ENCODE assay signal across 1 cellular context in the genomic region with DNA sequence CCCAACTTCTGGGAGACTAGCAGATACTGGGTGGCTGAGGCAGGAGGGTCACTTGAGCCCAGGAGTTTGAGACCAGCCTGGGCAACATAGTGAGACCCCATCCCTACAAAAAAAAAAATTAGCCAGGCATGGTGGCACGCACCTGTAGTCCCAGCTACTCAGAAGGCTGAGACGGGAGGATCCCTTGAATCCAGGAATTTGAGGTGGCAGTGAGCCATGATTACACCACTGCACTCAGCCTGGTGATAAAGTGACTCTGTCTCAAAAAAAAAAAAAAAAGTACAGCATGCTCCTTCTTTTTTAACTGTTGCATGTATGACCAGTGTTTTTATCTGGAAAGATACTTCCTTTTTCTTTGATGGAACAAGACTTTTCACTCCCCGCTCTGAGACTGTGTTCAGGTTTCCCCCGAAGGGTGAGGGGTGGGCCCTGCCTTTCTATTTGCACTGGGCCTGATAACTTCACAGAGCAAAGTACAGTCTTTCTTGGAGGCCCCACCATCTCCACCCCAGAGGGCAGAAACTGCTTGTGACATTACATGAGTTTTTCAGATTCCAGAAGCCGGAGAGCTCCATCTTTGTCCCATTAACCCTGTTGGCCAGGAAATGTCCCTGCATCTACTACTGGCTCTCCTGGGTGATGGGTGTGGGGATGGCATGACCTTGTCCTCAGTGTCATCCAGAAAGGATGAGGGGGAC.
TF ChIP-seq lines count a peak whose summit lies in the region.

No MANE protein-coding gene starts in this region.

TF ChIP-seq in A549, 52 proteins besides CTCF, POLR2A, EP300 and RAD21 (continued from another document):
- TF ChIP-seq REST (IDR thresholded peaks at IDR 0.05) (no peak), BCL3 (IDR thresholded peaks at IDR 0.05) (no peak), RARB (CRISPR knock-in tag; IDR thresholded peaks at IDR 0.05) (no peak), SMC3 (IDR thresholded peaks at IDR 0.05) (no peak), CHD2 (IDR thresholded peaks at IDR 0.05; ENCODE audit: low read length, partially characterized antibody) (no peak), PHF8 (IDR thresholded peaks at IDR 0.05; ENCODE audit: borderline replicate concordance, low read depth) (no peak), TFCP2L1 (CRISPR knock-in tag; IDR thresholded peaks at IDR 0.05) (no peak), ZFP36 (IDR thresholded peaks at IDR 0.05; ENCODE audit: borderline replicate concordance, partially characterized antibody) (no peak), RNF2 (IDR thresholded peaks at IDR 0.05; ENCODE audit: borderline replicate concordance, low read depth) (no peak), MAFK (IDR thresholded peaks at IDR 0.05; ENCODE audit: partially characterized antibody) (no peak), HOXB13 (CRISPR knock-in tag; IDR thresholded peaks at IDR 0.05; ENCODE audit: low read depth) (no peak)
- TF ChIP-seq, protein P1, sequence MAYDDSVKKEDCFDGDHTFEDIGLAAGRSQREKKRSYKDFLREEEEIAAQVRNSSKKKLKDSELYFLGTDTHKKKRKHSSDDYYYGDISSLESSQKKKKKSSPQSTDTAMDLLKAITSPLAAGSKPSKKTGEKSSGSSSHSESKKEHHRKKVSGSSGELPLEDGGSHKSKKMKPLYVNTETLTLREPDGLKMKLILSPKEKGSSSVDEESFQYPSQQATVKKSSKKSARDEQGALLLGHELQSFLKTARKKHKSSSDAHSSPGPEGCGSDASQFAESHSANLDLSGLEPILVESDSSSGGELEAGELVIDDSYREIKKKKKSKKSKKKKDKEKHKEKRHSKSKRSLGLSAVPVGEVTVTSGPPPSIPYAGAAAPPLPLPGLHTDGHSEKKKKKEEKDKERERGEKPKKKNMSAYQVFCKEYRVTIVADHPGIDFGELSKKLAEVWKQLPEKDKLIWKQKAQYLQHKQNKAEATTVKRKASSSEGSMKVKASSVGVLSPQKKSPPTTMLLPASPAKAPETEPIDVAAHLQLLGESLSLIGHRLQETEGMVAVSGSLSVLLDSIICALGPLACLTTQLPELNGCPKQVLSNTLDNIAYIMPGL (CRISPR knock-in tag; IDR thresholded peaks at IDR 0.05; ENCODE audit: borderline replicate concordance) = no peak
